In the genomic region with DNA sequence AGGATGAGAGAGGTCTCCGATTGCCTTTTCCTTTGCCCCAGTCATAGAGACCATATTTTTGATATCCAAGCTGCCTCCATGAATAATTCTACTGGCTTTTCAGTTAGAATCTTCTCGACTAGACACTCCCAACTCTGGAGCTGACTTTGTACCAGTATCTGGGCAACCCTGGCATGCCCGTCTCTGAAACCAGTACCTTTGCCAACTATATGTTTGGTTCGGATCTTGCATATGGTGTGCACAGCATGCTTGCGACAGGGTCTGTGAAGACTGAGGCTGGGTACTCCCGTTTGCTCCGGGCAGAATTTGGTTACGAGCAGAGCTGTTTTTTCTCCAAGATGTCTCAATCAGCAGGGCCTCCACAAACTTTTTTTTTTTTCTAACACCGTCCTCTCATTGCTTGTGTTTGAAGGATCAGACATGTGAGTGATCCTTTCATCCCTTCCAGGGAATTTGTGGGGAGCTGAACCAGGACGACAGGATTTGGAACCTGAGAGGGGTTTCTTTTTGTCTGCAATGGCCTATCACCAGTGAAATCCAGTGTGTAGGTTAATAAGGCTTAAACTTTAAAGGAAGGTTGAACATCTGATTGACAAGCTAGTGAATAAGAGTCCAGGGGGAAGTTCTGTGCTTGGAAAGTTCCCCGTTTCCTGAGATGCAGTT, we compare ENCODE assay signal across 1 cellular context.
TF ChIP-seq lines count a peak whose summit lies in the region.

No MANE protein-coding gene starts in this region.

TF ChIP-seq in GM23338, 12 proteins besides CTCF, POLR2A, EP300 and RAD21:
- TF ChIP-seq ZNF462 (CRISPR knock-in tag; IDR thresholded peaks at IDR 0.05) (no peak), CREB1 (CRISPR knock-in tag; IDR thresholded peaks at IDR 0.05; ENCODE audit: low read depth) (no peak), JUNB (IDR thresholded peaks at IDR 0.05; ENCODE audit: unreplicated experiment) (no peak), EZH2 (IDR thresholded peaks at IDR 0.05; ENCODE audit: low read depth, unreplicated experiment) (no peak), NANOG (IDR thresholded peaks at IDR 0.05; ENCODE audit: borderline replicate concordance) (no peak), ZNF114 (CRISPR knock-in tag; IDR thresholded peaks at IDR 0.05) (no peak), POLR2AphosphoS5 (IDR thresholded peaks at IDR 0.05; ENCODE audit: low read depth) (no peak), ZNF331 (CRISPR knock-in tag; IDR thresholded peaks at IDR 0.05; ENCODE audit: low read depth) (no peak), EZH2phosphoT487 (IDR thresholded peaks at IDR 0.05; ENCODE audit: unreplicated experiment) (no peak), REST (IDR thresholded peaks at IDR 0.05; ENCODE audit: unreplicated experiment) (no peak), STAT1 (IDR thresholded peaks at IDR 0.05; ENCODE audit: unreplicated experiment) (no peak)
- TF ChIP-seq, protein P1, sequence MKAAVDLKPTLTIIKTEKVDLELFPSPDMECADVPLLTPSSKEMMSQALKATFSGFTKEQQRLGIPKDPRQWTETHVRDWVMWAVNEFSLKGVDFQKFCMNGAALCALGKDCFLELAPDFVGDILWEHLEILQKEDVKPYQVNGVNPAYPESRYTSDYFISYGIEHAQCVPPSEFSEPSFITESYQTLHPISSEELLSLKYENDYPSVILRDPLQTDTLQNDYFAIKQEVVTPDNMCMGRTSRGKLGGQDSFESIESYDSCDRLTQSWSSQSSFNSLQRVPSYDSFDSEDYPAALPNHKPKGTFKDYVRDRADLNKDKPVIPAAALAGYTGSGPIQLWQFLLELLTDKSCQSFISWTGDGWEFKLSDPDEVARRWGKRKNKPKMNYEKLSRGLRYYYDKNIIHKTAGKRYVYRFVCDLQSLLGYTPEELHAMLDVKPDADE (IDR thresholded peaks at IDR 0.05): no peak
